1 cellular context compared by ENCODE assay signal in the genomic region with DNA sequence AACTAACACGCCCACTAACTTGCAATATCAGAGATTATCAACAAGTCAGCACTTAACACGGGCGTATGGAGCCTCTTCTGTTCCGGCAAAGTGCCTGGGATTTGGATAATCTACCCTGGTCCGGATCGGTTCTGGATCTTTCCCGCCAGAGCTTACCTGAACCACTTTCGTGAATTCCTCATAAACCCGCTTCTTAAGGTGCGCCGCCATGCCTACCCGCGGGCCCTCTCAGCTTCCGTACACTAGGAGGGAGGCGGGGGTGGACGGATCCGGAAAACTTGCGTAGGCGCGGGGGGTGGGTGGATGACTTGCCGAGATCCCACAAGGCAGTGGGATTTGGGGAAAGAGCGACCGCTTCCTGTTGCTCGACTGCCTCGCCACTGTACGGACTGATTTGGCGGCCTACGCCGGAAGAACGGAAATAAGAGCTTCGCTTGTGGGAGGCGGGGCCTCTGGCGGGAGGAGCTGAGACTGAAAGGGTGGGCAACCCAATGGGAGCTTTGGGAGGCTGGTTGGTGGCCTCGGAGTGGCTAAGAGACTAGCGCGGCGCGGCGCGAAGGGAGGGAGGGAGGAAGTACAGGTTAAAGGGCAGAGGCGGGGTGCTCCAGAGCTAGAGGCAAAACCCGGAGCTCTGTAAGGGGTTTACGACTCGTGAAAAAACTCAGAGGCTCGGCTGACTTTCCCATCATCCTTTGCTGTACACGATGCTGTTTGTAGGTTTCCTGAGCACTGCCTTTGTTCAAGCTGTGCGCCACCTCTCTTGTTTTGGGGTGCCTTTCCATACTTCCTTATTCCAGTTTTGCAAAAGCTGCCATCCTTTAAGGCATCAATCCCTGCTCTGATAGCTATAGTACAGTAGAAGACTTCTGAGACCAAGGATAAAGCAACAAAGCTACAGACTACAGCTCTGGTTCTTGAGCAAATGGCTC.
TF ChIP-seq lines count a peak whose summit lies in the region.

A gene with protein sequence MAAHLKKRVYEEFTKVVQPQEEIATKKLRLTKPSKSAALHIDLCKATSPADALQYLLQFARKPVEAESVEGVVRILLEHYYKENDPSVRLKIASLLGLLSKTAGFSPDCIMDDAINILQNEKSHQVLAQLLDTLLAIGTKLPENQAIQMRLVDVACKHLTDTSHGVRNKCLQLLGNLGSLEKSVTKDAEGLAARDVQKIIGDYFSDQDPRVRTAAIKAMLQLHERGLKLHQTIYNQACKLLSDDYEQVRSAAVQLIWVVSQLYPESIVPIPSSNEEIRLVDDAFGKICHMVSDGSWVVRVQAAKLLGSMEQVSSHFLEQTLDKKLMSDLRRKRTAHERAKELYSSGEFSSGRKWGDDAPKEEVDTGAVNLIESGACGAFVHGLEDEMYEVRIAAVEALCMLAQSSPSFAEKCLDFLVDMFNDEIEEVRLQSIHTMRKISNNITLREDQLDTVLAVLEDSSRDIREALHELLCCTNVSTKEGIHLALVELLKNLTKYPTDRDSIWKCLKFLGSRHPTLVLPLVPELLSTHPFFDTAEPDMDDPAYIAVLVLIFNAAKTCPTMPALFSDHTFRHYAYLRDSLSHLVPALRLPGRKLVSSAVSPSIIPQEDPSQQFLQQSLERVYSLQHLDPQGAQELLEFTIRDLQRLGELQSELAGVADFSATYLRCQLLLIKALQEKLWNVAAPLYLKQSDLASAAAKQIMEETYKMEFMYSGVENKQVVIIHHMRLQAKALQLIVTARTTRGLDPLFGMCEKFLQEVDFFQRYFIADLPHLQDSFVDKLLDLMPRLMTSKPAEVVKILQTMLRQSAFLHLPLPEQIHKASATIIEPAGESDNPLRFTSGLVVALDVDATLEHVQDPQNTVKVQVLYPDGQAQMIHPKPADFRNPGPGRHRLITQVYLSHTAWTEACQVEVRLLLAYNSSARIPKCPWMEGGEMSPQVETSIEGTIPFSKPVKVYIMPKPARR (minus strand): TSS at position 235 of the 929 bp plus-strand sequence. CDS start 25 bp downstream, at position 210.

TF ChIP-seq in HepG2, 621 proteins besides CTCF, POLR2A, EP300 and RAD21 (continued from another document and continues in another):
- TF ChIP-seq ZNF318 (CRISPR knock-in tag; IDR thresholded peaks at IDR 0.05) (no peak), YEATS4 (CRISPR knock-in tag; IDR thresholded peaks at IDR 0.05; ENCODE audit: borderline replicate concordance) (peak; percentile 74; the same call in 1 of the 2 replicates), ZNF564 (CRISPR knock-in tag; IDR thresholded peaks at IDR 0.05) (peak; percentile 46; the same call in 1 of the 2 replicates), ZFP91 (CRISPR knock-in tag; IDR thresholded peaks at IDR 0.05; ENCODE audit: borderline replicate concordance) (peak; percentile 82), DMAP1 (CRISPR knock-in tag; IDR thresholded peaks at IDR 0.05) (peak; percentile 87), ZNF552 (CRISPR knock-in tag; IDR thresholded peaks at IDR 0.05; ENCODE audit: borderline replicate concordance) (no peak; the same call in 1 of the 2 replicates), ZNF317 (CRISPR knock-in tag; IDR thresholded peaks at IDR 0.05) (no peak; the same call in 1 of the 2 replicates), ZNF790 (CRISPR knock-in tag; IDR thresholded peaks at IDR 0.05; ENCODE audit: borderline replicate concordance) (no peak), GPN1 (CRISPR knock-in tag; IDR thresholded peaks at IDR 0.05; ENCODE audit: borderline replicate concordance) (no peak), PHF5A (CRISPR knock-in tag; IDR thresholded peaks at IDR 0.05; ENCODE audit: low read depth, unreplicated experiment) (no peak), ETV5 (CRISPR knock-in tag; IDR thresholded peaks at IDR 0.05; ENCODE audit: borderline replicate concordance) (peak; percentile 92; the same call in 1 of the 2 replicates), NONO (IDR thresholded peaks at IDR 0.05) (no peak), NONO (CRISPR knock-in tag; conservative IDR thresholded peaks at IDR 0.05) (peak; percentile 47; the same call in 1 of the 2 replicates), RFXAP (CRISPR knock-in tag; IDR thresholded peaks at IDR 0.05; ENCODE audit: borderline replicate concordance) (peak; percentile 56; the same call in 1 of the 2 replicates), ATF7-NPFF (CRISPR knock-in tag; IDR thresholded peaks at IDR 0.05; ENCODE audit: low read depth) (peak; percentile 29), ZKSCAN1 (IDR thresholded peaks at IDR 0.05; ENCODE audit: low read length) (no peak), LCORL (IDR thresholded peaks at IDR 0.05) (no peak), LCORL (CRISPR knock-in tag; IDR thresholded peaks at IDR 0.05) (no peak), SIN3B (IDR thresholded peaks at IDR 0.05; ENCODE audit: low read length) (peak; percentile 67; the same call in 1 of the 2 replicates), ZNF772 (CRISPR knock-in tag; IDR thresholded peaks at IDR 0.05) (peak; percentile 53; the same call in 1 of the 2 replicates), ZNF644 (CRISPR knock-in tag; IDR thresholded peaks at IDR 0.05; ENCODE audit: low read depth) (no peak), ZNF503 (CRISPR knock-in tag; IDR thresholded peaks at IDR 0.05) (0 out of 2 replicates have a peak, but pooled peaks have one; percentile 17), NFE2L1 (CRISPR knock-in tag; IDR thresholded peaks at IDR 0.05; ENCODE audit: borderline replicate concordance) (no peak), SOX13 (IDR thresholded peaks at IDR 0.05) (0 out of 2 replicates have a peak, but pooled peaks have one; percentile 35), SOX13 (CRISPR knock-in tag; conservative IDR thresholded peaks at IDR 0.05 in 1 of 2, IDR thresholded peaks at IDR 0.05 in 1 of 2) (no peak), PRPF4 (IDR thresholded peaks at IDR 0.05; ENCODE audit: low read depth, low read length, poor library complexity, severe bottlenecking) (no peak), HNRNPL (IDR thresholded peaks at IDR 0.05; ENCODE audit: low read depth, low read length) (no peak)
- TF ChIP-seq, protein P1, sequence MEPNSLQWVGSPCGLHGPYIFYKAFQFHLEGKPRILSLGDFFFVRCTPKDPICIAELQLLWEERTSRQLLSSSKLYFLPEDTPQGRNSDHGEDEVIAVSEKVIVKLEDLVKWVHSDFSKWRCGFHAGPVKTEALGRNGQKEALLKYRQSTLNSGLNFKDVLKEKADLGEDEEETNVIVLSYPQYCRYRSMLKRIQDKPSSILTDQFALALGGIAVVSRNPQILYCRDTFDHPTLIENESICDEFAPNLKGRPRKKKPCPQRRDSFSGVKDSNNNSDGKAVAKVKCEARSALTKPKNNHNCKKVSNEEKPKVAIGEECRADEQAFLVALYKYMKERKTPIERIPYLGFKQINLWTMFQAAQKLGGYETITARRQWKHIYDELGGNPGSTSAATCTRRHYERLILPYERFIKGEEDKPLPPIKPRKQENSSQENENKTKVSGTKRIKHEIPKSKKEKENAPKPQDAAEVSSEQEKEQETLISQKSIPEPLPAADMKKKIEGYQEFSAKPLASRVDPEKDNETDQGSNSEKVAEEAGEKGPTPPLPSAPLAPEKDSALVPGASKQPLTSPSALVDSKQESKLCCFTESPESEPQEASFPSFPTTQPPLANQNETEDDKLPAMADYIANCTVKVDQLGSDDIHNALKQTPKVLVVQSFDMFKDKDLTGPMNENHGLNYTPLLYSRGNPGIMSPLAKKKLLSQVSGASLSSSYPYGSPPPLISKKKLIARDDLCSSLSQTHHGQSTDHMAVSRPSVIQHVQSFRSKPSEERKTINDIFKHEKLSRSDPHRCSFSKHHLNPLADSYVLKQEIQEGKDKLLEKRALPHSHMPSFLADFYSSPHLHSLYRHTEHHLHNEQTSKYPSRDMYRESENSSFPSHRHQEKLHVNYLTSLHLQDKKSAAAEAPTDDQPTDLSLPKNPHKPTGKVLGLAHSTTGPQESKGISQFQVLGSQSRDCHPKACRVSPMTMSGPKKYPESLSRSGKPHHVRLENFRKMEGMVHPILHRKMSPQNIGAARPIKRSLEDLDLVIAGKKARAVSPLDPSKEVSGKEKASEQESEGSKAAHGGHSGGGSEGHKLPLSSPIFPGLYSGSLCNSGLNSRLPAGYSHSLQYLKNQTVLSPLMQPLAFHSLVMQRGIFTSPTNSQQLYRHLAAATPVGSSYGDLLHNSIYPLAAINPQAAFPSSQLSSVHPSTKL (CRISPR knock-in tag; IDR thresholded peaks at IDR 0.05) = peak; percentile 75
- TF ChIP-seq, protein P2, sequence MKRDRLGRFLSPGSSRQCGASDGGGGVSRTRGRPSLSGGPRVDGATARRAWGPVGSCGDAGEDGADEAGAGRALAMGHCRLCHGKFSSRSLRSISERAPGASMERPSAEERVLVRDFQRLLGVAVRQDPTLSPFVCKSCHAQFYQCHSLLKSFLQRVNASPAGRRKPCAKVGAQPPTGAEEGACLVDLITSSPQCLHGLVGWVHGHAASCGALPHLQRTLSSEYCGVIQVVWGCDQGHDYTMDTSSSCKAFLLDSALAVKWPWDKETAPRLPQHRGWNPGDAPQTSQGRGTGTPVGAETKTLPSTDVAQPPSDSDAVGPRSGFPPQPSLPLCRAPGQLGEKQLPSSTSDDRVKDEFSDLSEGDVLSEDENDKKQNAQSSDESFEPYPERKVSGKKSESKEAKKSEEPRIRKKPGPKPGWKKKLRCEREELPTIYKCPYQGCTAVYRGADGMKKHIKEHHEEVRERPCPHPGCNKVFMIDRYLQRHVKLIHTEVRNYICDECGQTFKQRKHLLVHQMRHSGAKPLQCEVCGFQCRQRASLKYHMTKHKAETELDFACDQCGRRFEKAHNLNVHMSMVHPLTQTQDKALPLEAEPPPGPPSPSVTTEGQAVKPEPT (CRISPR knock-in tag; IDR thresholded peaks at IDR 0.05; ENCODE audit: low read depth) = 0 out of 2 replicates have a peak, but pooled peaks have one; percentile 23
